In genomic region chr15:95594496-95594895, GRCh38 we compare ENCODE assay signal across 23 cellular contexts.
"Had no signal": no experiment of that assay in that cellular context is flagged by ENCODE, and none has a peak within 500 bp of the region (broad histone marks: within the 10 kb centered on the region; RNA-seq: fewer than 3 reads in every experiment).

No MANE protein-coding gene starts in this region.

- H3K27ac ChIP-seq: dorsolateral prefrontal cortex, lower lobe of right lung, neutrophil, pancreas, sigmoid colon, skin epidermis, spleen, thoracic aorta, transverse colon, upper lobe of right lung, uterus had no signal

- ATAC-seq: left ventricle myocardium superior; lower lobe of right lung; mucosa of descending colon; naive thymus-derived CD4-positive, alpha-beta T cell; pancreas; stimulated activated memory B cell treated with anti-CD40 and anti-IgM and Interleukin-4, amounts not matched to agents 10 μg/mL and 1 μg/mL and 100 μg/mL, for 72 hours; stimulated activated naive CD8-positive, alpha-beta T cell treated with anti-CD3 and anti-CD28 coated beads, Interleukin-15, Interleukin-2, amounts not matched to agents 100 U/mL and 50 U/mL, for 24 hours; upper lobe of right lung had no signal

- DNase-seq: dorsolateral prefrontal cortex; effector CD4-positive, alpha-beta T cell; hypothalamus; immature natural killer cell; islet precursor cell; kidney glomerular epithelial cell; left ventricle myocardium superior; lower lobe of right lung; mucosa of descending colon; naive thymus-derived CD4-positive, alpha-beta T cell; nephron progenitor cell; pancreas; sigmoid colon; spleen; stimulated activated CD4-positive, alpha-beta T cell treated with anti-CD3 and anti-CD28 coated beads, Interleukin-4, amount 100 ng/mL, for 4 hours; stimulated activated naive CD8-positive, alpha-beta T cell treated with anti-CD3 and anti-CD28 coated beads, Interleukin-15, Interleukin-2, amounts not matched to agents 100 U/mL and 50 U/mL, for 24 hours; transverse colon; upper lobe of right lung; uterus had no signal

- H3K36me3 ChIP-seq: lower lobe of right lung, neutrophil, pancreas, sigmoid colon, spleen, thoracic aorta, transverse colon, upper lobe of right lung, uterus had no signal

- H3K27me3 ChIP-seq: neutrophil, pancreas, sigmoid colon, spleen, transverse colon, upper lobe of right lung, uterus had no signal

- H3K9me3 ChIP-seq: lower lobe of right lung, mucosa of descending colon, neutrophil, pancreas, sigmoid colon, spleen, thoracic aorta, transverse colon, upper lobe of right lung, uterus had no signal

- H3K4me3 ChIP-seq: dorsolateral prefrontal cortex, lower lobe of right lung, mucosa of descending colon, pancreas, sigmoid colon, skin epidermis, spleen, thoracic aorta, transverse colon, upper lobe of right lung, uterus had no signal

- H3K4me1 ChIP-seq: lower lobe of right lung, pancreas, spleen, transverse colon, upper lobe of right lung, uterus had no signal
